ENCODE assay signal across 8 cellular contexts in the genomic region with DNA sequence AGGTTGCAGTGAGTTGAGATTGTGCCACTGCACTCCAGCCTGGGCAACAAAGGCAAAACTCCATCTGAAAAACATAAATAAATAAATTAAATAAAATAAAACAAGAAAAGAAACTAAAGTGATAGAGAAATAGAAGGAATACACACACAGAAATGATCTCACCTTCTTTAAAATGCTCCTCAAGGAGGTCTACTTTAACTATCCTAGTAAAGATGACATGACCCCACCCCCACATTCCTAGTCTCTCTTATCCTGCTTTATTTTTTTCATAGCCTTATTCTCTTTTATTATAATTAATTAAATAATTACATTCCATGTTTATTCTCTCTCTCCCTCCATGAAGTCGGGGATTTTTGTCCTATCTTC. TPM values are rescaled to one million over a fixed set of nuclear protein-coding genes. Genes with fewer than 3 reads are reported as not detected.
"Had no signal": no experiment of that assay in that cellular context is flagged by ENCODE, and none has a peak within 500 bp of the region (broad histone marks: within the 10 kb centered on the region; RNA-seq: fewer than 3 reads in every experiment).

No MANE protein-coding gene starts in this region.

- DNase-seq: GF-D8 had no signal

- H3K4me3 ChIP-seq: GM12878 had no signal

- FAIRE-seq: G401.6, GM12878, GM12891, GM12892, GM18507, GM19239 had no signal

- ATAC-seq: GM12878 had no signal

RNA-seq across cellular contexts. Expression of gene CR1L, which starts 18.0 kb away (rescaled TPM):
- total RNA-seq: G401, GM12878 had no signal
